Comparison of ENCODE assay signal across 10 cellular contexts in genomic region chr6:41801380-41801779, GRCh38. TPM values are rescaled to one million over a fixed set of nuclear protein-coding genes. Genes with fewer than 3 reads are reported as not detected.
A peak's percentile ranks its signal among the peaks of the same experiment; 100 is the strongest.
DNase-seq lines count a peak whose midpoint lies in the region; ATAC-seq, FAIRE-seq and TF ChIP-seq lines count a peak whose summit lies in the region.
"Had no signal": no experiment of that assay in that cellular context is flagged by ENCODE, and none has a peak within 500 bp of the region (broad histone marks: within the 10 kb centered on the region; RNA-seq: fewer than 3 reads in every experiment).

No MANE protein-coding gene starts in this region.

- H2AFZ ChIP-seq in HepG2 (ENCODE audit: low read length), result no peak overlapping the region
- no peak overlapping the region for H2AFZ ChIP-seq in PC-3 (ENCODE audit: low read length)
- no peak overlapping the region for H2AFZ ChIP-seq in fibroblast of lung (ENCODE audit: low read length)

- TF ChIP-seq POLR2A in HepG2 (IDR thresholded peaks at IDR 0.05; ENCODE audit: insufficient read depth in 1 of 2, low read depth in 2 of 2, low read length in 2 of 2) (no peak), right lobe of liver (IDR thresholded peaks at IDR 0.05) (no peak)

- no peak overlapping the region for H3K4me3 Mint-ChIP-seq in stimulated activated memory B cell treated with anti-CD40 and anti-IgM and Interleukin-4, amounts not matched to agents 10 μg/mL and 1 μg/mL and 100 μg/mL, for 72 hours

- TF ChIP-seq EP300 in HepG2 (IDR thresholded peaks at IDR 0.05; ENCODE audit: low read depth in 2 of 2, low read length in 2 of 2) (no peak), HepG2 (CRISPR knock-in tag; IDR thresholded peaks at IDR 0.05; ENCODE audit: borderline replicate concordance) (no peak)

- no peaks in the 10 kb centered on the region for H3K9me3 ChIP-seq in HepG2 (ENCODE audit: low read length)
- H3K9me3 ChIP-seq in right lobe of liver, result no peaks in the 10 kb centered on the region
- no peaks in the 10 kb centered on the region for H3K9me3 ChIP-seq in PC-3 (ENCODE audit: low read length)
- H3K9me3 ChIP-seq in fibroblast of lung (ENCODE audit: control insufficient read depth, insufficient read depth, low read depth, low read length), result no peaks in the 10 kb centered on the region

- H3K4me3 ChIP-seq in HepG2 (replicated peaks in 1 of 3; ENCODE audit: insufficient read depth in 1 of 3, low read depth in 2 of 3, low read length in 3 of 3) (no peak overlapping the region), right lobe of liver (no peak overlapping the region), PC-3 (ENCODE audit: low read length) (no peak overlapping the region), fibroblast of lung (replicated peaks in 1 of 4; ENCODE audit: control extremely low read depth in 1 of 4, insufficient read depth in 1 of 4, low read depth in 3 of 4, low read length in 4 of 4) (no peak overlapping the region)

- peaks cover 19 to 25% of the 10 kb centered on the region in 2 experiments; a peak in 4 of 5 replicates for H3K36me3 ChIP-seq in HepG2 (replicated peaks in 1 of 2; ENCODE audit: control insufficient read depth in 1 of 2, insufficient read depth in 2 of 2, low read length in 2 of 2)
- no peaks in the 10 kb centered on the region for H3K36me3 ChIP-seq in right lobe of liver
- H3K36me3 ChIP-seq in PC-3 (ENCODE audit: low read depth, low read length), result no peaks in the 10 kb centered on the region; the same call in 1 of the 2 replicates
- no peaks in the 10 kb centered on the region for H3K36me3 ChIP-seq in fibroblast of lung (ENCODE audit: control insufficient read depth, insufficient read depth, low read length)

- CTCF ChIA-PET in HepG2 (lab: Yijun Ruan, JAX; ENCODE audit: low intra/inter-chr PET ratio, low total read pairs), result interaction anchor here (1.1 to 1.5 kb wide), 4 partner anchors 135 to 243 kb away, joined by 3 to 5 read pairs (median 4); no protein-coding TSS in a partner anchor
- CTCF ChIA-PET in PC-3 (lab: Charles Lee), result interaction anchor here (0.5 to 1.2 kb wide), 5 partner anchors 39 to 244 kb away, joined by 3 to 6 read pairs (median 3); no protein-coding TSS in a partner anchor

- H3K27me3 ChIP-seq in HepG2 (ENCODE audit: control insufficient read depth in 1 of 2, insufficient read depth in 2 of 2, low read length in 2 of 2), result no peaks in the 10 kb centered on the region
- no peaks in the 10 kb centered on the region for H3K27me3 ChIP-seq in right lobe of liver
- no peaks in the 10 kb centered on the region for H3K27me3 ChIP-seq in PC-3 (ENCODE audit: low read length)
- no peaks in the 10 kb centered on the region for H3K27me3 ChIP-seq in fibroblast of lung (ENCODE audit: control insufficient read depth, insufficient read depth, low read length)

- in situ Hi-C loops in HepG2 (cut with HindIII; ENCODE audit: extremely low pct_ligation_motif_present, low pct_unique_long_range_greater_than_20kb), result no loop called here

- peak; percentile 53; the same call in 2 of the 3 replicates for ATAC-seq in HepG2
- ATAC-seq in right lobe of liver, result no peak
- peak; percentile 73 for ATAC-seq in PC-3
- ATAC-seq in stimulated activated memory B cell treated with anti-CD40 and anti-IgM and Interleukin-4, amounts not matched to agents 10 μg/mL and 1 μg/mL and 100 μg/mL, for 72 hours, result no peak
- ATAC-seq in HG03521 (IDR thresholded peaks at IDR 0.05; ENCODE audit: unreplicated experiment), result no peak

- H3K4me1 ChIP-seq in HepG2 (ENCODE audit: insufficient read depth, low read length), result no peaks in the 10 kb centered on the region
- H3K4me1 ChIP-seq in right lobe of liver, result no peaks in the 10 kb centered on the region
- H3K4me1 ChIP-seq in PC-3 (ENCODE audit: insufficient read depth, low read length), result no peaks in the 10 kb centered on the region
- H3K4me1 ChIP-seq in fibroblast of lung (ENCODE audit: control insufficient read depth, extremely low read depth, insufficient read depth, low read length), result no peaks in the 10 kb centered on the region

- DNase-seq in HepG2 (ENCODE audit: low spot score) (no peak), right lobe of liver (no peak), PC-3 (peak; percentile 55), fibroblast of lung (ENCODE audit: low read depth in 2 of 2) (peak; percentile 19 to 40), NCI-H345 (lab: John Stamatoyannopoulos, UW) (no peak), NCI-H774 (lab: John Stamatoyannopoulos, UW) (no peak)
- DNase-seq: activated naive CD4-positive, alpha-beta T cell treated with Interleukin-2 at 50 U/mL for 16 hours; T-helper 1 cell had no signal

- peaks cover 11% of the 10 kb centered on the region for H3K36me3 Mint-ChIP-seq in stimulated activated memory B cell treated with anti-CD40 and anti-IgM and Interleukin-4, amounts not matched to agents 10 μg/mL and 1 μg/mL and 100 μg/mL, for 72 hours

- BruUV-seq in HepG2 (replicated peaks; lab: Mats Ljungman, UMichigan), result no TSS peak
- no TSS peak for BruUV-seq in PC-3 (replicated peaks; lab: Mats Ljungman, UMichigan)

- no peak overlapping the region for H3K4me2 ChIP-seq in HepG2 (ENCODE audit: low read depth, low read length)
- no peak overlapping the region for H3K4me2 ChIP-seq in PC-3 (ENCODE audit: low read length)
- H3K4me2 ChIP-seq in fibroblast of lung (ENCODE audit: extremely low read depth, insufficient read depth, low read length), result no peak overlapping the region

- H3K79me2 ChIP-seq in HepG2 (ENCODE audit: insufficient read depth, low read length) (no peaks in the 10 kb centered on the region), PC-3 (ENCODE audit: low read length) (no peaks in the 10 kb centered on the region), fibroblast of lung (ENCODE audit: control insufficient read depth, insufficient read depth, low read length) (no peaks in the 10 kb centered on the region)

- no peaks in the 10 kb centered on the region for H3K9me3 Mint-ChIP-seq in stimulated activated memory B cell treated with anti-CD40 and anti-IgM and Interleukin-4, amounts not matched to agents 10 μg/mL and 1 μg/mL and 100 μg/mL, for 72 hours

- H3K9me2 ChIP-seq in PC-3 (replicated peaks; ENCODE audit: low read length), result no peaks in the 10 kb centered on the region

- WGBS in HepG2 (ENCODE audit: low lambda C conversion rate), result 94% methylated on average over 2 of the region's 2 CpGs
- 79% methylated on average over 2 of the region's 2 CpGs for WGBS in right lobe of liver (ENCODE audit: insufficient coverage, low coverage, low lambda C conversion rate, missing lambda C conversion rate)

- no peak overlapping the region for H3K27ac ChIP-seq in HepG2 (ENCODE audit: extremely low read length, insufficient read depth, low read length)
- H3K27ac ChIP-seq in right lobe of liver, result no peak overlapping the region
- no peak overlapping the region for H3K27ac ChIP-seq in PC-3 (ENCODE audit: low read length)
- no peak overlapping the region for H3K27ac ChIP-seq in fibroblast of lung (ENCODE audit: insufficient read depth, low read length)

- H3K27ac Mint-ChIP-seq in stimulated activated memory B cell treated with anti-CD40 and anti-IgM and Interleukin-4, amounts not matched to agents 10 μg/mL and 1 μg/mL and 100 μg/mL, for 72 hours, result no peak overlapping the region

- peak; percentile 50 for FAIRE-seq in HepG2 (lab: Jason Lieb, UNC)

- no peaks in the 10 kb centered on the region for H3F3A ChIP-seq in PC-3 (ENCODE audit: low read length, unreplicated experiment)

- H3K9ac ChIP-seq in HepG2 (ENCODE audit: insufficient read depth, low read depth, low read length) (no peak overlapping the region), PC-3 (ENCODE audit: low read length) (no peak overlapping the region), fibroblast of lung (ENCODE audit: insufficient read depth, low read length) (no peak overlapping the region)

- no peaks in the 10 kb centered on the region for H3K27me3 Mint-ChIP-seq in stimulated activated memory B cell treated with anti-CD40 and anti-IgM and Interleukin-4, amounts not matched to agents 10 μg/mL and 1 μg/mL and 100 μg/mL, for 72 hours

- no peaks in the 10 kb centered on the region for H4K20me1 ChIP-seq in HepG2 (ENCODE audit: insufficient read depth, low read length)
- no peaks in the 10 kb centered on the region for H4K20me1 ChIP-seq in PC-3 (ENCODE audit: low read length)
- no peaks in the 10 kb centered on the region for H4K20me1 ChIP-seq in fibroblast of lung (ENCODE audit: control insufficient read depth, extremely low read depth, insufficient read depth, low read length)

- POLR2A ChIA-PET in HepG2 (lab: Yijun Ruan, JAX), result no interaction called here
- POLR2A ChIA-PET in PC-3 (lab: Charles Lee; ENCODE audit: unreplicated experiment), result no interaction called here

- H3K4me1 Mint-ChIP-seq in stimulated activated memory B cell treated with anti-CD40 and anti-IgM and Interleukin-4, amounts not matched to agents 10 μg/mL and 1 μg/mL and 100 μg/mL, for 72 hours, result no peaks in the 10 kb centered on the region

- intact Hi-C loops in HepG2 (cut with micrococcal nuclease; ENCODE audit: unreplicated experiment) (loop anchor here (1.0 kb wide), 1 partner anchor 243 kb away; no protein-coding TSS in a partner anchor), right lobe of liver (cut with DNase I) (no loop called here), PC-3 (cut with micrococcal nuclease) (loop anchor here (1.0 to 5.0 kb wide), 4 partner anchors 45 to 243 kb away; partner anchors contain the start of genes BYSL and MED20)

- peak; percentile 16; the same call in 1 of the 2 replicates for TF ChIP-seq RAD21 in HepG2 (CRISPR knock-in tag; IDR thresholded peaks at IDR 0.05)

- TF ChIP-seq CTCF in HepG2 (CRISPR knock-in tag; IDR thresholded peaks at IDR 0.05) (peak; percentile 23; the same call in 1 of the 2 replicates), right lobe of liver (IDR thresholded peaks at IDR 0.05) (peak in 2 of 4 donors; percentile 13 to 31), PC-3 (conservative IDR thresholded peaks at IDR 0.05; ENCODE audit: low read depth, low read length) (peak; percentile 80), fibroblast of lung (conservative IDR thresholded peaks at IDR 0.05 in 1 of 2, IDR thresholded peaks at IDR 0.05 in 1 of 2; ENCODE audit: low read depth in 1 of 2, low read length in 2 of 2) (peak; percentile 70 to 72)

RNA-seq across cellular contexts. Expression of gene TOMM6, which starts 13.9 kb away (rescaled TPM):
- total RNA-seq in HepG2 (2016; rRNA removed; fragmentation: Illumina TruSeq; extraction: Trizol) (321 and 480 TPM in 2 replicates), right lobe of liver (100 to 1,000 TPM in 1 of 6 experiments, 10 to 100 TPM in 5; 61.8 to 104 (median 75.6) TPM), PC-3 (2014; rRNA removed) (142 and 162 TPM in 2 replicates), fibroblast of lung (53.4 and 54.7 TPM in 2 replicates)
- 182 and 204 TPM in 2 replicates for total RNA-seq in HepG2 (2016; cell fraction: cytosol; rRNA removed; fragmentation: Illumina TruSeq; extraction: Trizol; ENCODE audit: low read depth)
- 330 and 503 TPM in 2 replicates for total RNA-seq in HepG2 (2016; cell fraction: insoluble cytoplasmic fraction; rRNA removed; fragmentation: Illumina TruSeq; extraction: Trizol)
- 320 and 325 TPM in 2 replicates for total RNA-seq in HepG2 (2016; cell fraction: membrane; rRNA removed; fragmentation: Illumina TruSeq; extraction: Trizol)
- total RNA-seq in HepG2 (2016; cell fraction: nucleus; rRNA removed; fragmentation: Illumina TruSeq; extraction: Trizol), result 122 and 129 TPM in 2 replicates
- polyA plus RNA-seq in HepG2 (2011; rRNA removed) (253 and 320 TPM in 2 replicates), fibroblast of lung (324 and 506 TPM in 2 replicates)
- polyA plus RNA-seq in HepG2 (2011; cell fraction: cytosol; rRNA removed), result 433 and 522 TPM in 2 replicates
- 91.8 and 123 TPM in 2 replicates for polyA plus RNA-seq in HepG2 (2011; cell fraction: nucleus; rRNA removed)
- 249 and 333 TPM in 2 replicates for polyA plus RNA-seq in HepG2 (2012)
- 294 and 323 TPM in 2 replicates for polyA plus RNA-seq in HepG2 (2016; cell fraction: cytosol; fragmentation: Illumina TruSeq; extraction: Trizol; ENCODE audit: low read depth)
- polyA plus RNA-seq in HepG2 (2016; cell fraction: insoluble cytoplasmic fraction; fragmentation: Illumina TruSeq; extraction: Trizol; ENCODE audit: low read depth), result 735 and 804 TPM in 2 replicates
- polyA plus RNA-seq in HepG2 (2016; cell fraction: membrane; fragmentation: Illumina TruSeq; extraction: Trizol; ENCODE audit: low read depth), result 428 and 438 TPM in 2 replicates
- polyA plus RNA-seq in HepG2 (2016; cell fraction: nucleus; fragmentation: Illumina TruSeq; extraction: Trizol; ENCODE audit: insufficient read depth, low read depth), result 298 and 310 TPM in 2 replicates
- polyA minus RNA-seq in HepG2 (2011; rRNA and poly(A)+ RNA removed; ENCODE audit: low replicate concordance), result 74.4 and 157 TPM in 2 replicates
- 41.7 and 56.4 TPM in 2 replicates for polyA minus RNA-seq in HepG2 (2011; cell fraction: cytosol; rRNA and poly(A)+ RNA removed)
- polyA minus RNA-seq in HepG2 (2011; cell fraction: nucleus; rRNA and poly(A)+ RNA removed), result 32.9 and 43.8 TPM in 2 replicates
- polyA plus RNA-seq in fibroblast of lung (2012), result 245 and 334 TPM in 2 replicates
- polyA minus RNA-seq in fibroblast of lung (ENCODE audit: low replicate concordance), result 15.6 and 70.5 TPM in 2 replicates

RNA-seq across cellular contexts. Expression of gene PRICKLE4, which starts 20.8 kb away (rescaled TPM):
- total RNA-seq in HepG2 (2016; rRNA removed; fragmentation: Illumina TruSeq; extraction: Trizol), result 1.2 TPM in 1 of 2 replicates, not detected in the other
- total RNA-seq in HepG2 (2016; cell fraction: cytosol; rRNA removed; fragmentation: Illumina TruSeq; extraction: Trizol; ENCODE audit: low read depth), result 0.91 TPM in 1 of 2 replicates, not detected in the other
- total RNA-seq in HepG2 (2016; cell fraction: insoluble cytoplasmic fraction; rRNA removed; fragmentation: Illumina TruSeq; extraction: Trizol), result 0.50 TPM in 1 of 2 replicates, not detected in the other
- total RNA-seq in HepG2 (2016; cell fraction: membrane; rRNA removed; fragmentation: Illumina TruSeq; extraction: Trizol), result not detected in 2 replicates
- 0.88 and 1.6 TPM in 2 replicates for total RNA-seq in HepG2 (2016; cell fraction: nucleus; rRNA removed; fragmentation: Illumina TruSeq; extraction: Trizol)
- polyA plus RNA-seq in HepG2 (2011; rRNA removed), result 0.74 and 0.92 TPM in 2 replicates
- polyA plus RNA-seq in HepG2 (2011; cell fraction: cytosol; rRNA removed), result 0.15 and 0.34 TPM in 2 replicates
- 26.8 and 42.0 TPM in 2 replicates for polyA plus RNA-seq in HepG2 (2011; cell fraction: nucleus; rRNA removed)
- polyA plus RNA-seq in HepG2 (2012), result 3.7 and 5.4 TPM in 2 replicates
- not detected in 2 replicates for polyA plus RNA-seq in HepG2 (2016; cell fraction: cytosol; fragmentation: Illumina TruSeq; extraction: Trizol; ENCODE audit: low read depth)
- polyA plus RNA-seq in HepG2 (2016; cell fraction: insoluble cytoplasmic fraction; fragmentation: Illumina TruSeq; extraction: Trizol; ENCODE audit: low read depth), result not detected in 2 replicates
- not detected in 2 replicates for polyA plus RNA-seq in HepG2 (2016; cell fraction: membrane; fragmentation: Illumina TruSeq; extraction: Trizol; ENCODE audit: low read depth)
- polyA plus RNA-seq in HepG2 (2016; cell fraction: nucleus; fragmentation: Illumina TruSeq; extraction: Trizol; ENCODE audit: insufficient read depth, low read depth), result 10.5 and 24.2 TPM in 2 replicates
- polyA minus RNA-seq in HepG2 (2011; rRNA and poly(A)+ RNA removed; ENCODE audit: low replicate concordance), result 0.30 TPM in 1 of 2 replicates, not detected in the other
- not detected in 2 replicates for polyA minus RNA-seq in HepG2 (2011; cell fraction: cytosol; rRNA and poly(A)+ RNA removed)
- polyA minus RNA-seq in HepG2 (2011; cell fraction: nucleus; rRNA and poly(A)+ RNA removed), result 3.6 and 5.6 TPM in 2 replicates
- total RNA-seq in right lobe of liver, result 1 to 10 TPM in 5 of 6 experiments, not detected in 1; 1.3 to 3.1 (median 2.7) TPM
- 0.26 and 1.7 TPM in 2 replicates for total RNA-seq in PC-3 (2014; rRNA removed)
- total RNA-seq in fibroblast of lung, result 0.26 TPM in 1 of 2 replicates, not detected in the other
- polyA plus RNA-seq in fibroblast of lung, result 0.08 and 0.19 TPM in 2 replicates
- polyA plus RNA-seq in fibroblast of lung (2012), result 0.17 and 0.20 TPM in 2 replicates
- polyA minus RNA-seq in fibroblast of lung (ENCODE audit: low replicate concordance), result not detected in 2 replicates

RNA-seq across cellular contexts. Expression of gene FRS3, which starts 21.7 kb away (rescaled TPM):
- total RNA-seq in HepG2 (2016; rRNA removed; fragmentation: Illumina TruSeq; extraction: Trizol) (1.5 and 3.0 TPM in 2 replicates), right lobe of liver (1 to 10 TPM in 5 of 6 experiments, under 1 TPM in 1; 0.68 to 3.0 (median 1.9) TPM), PC-3 (2014; rRNA removed) (3.9 and 4.3 TPM in 2 replicates), fibroblast of lung (1.0 and 1.8 TPM in 2 replicates)
- 3.2 and 3.7 TPM in 2 replicates for total RNA-seq in HepG2 (2016; cell fraction: cytosol; rRNA removed; fragmentation: Illumina TruSeq; extraction: Trizol; ENCODE audit: low read depth)
- 1.2 and 2.7 TPM in 2 replicates for total RNA-seq in HepG2 (2016; cell fraction: insoluble cytoplasmic fraction; rRNA removed; fragmentation: Illumina TruSeq; extraction: Trizol)
- total RNA-seq in HepG2 (2016; cell fraction: membrane; rRNA removed; fragmentation: Illumina TruSeq; extraction: Trizol), result 6.5 and 6.6 TPM in 2 replicates
- total RNA-seq in HepG2 (2016; cell fraction: nucleus; rRNA removed; fragmentation: Illumina TruSeq; extraction: Trizol), result 3.2 and 4.8 TPM in 2 replicates
- polyA plus RNA-seq in HepG2 (2011; rRNA removed) (7.1 and 7.4 TPM in 2 replicates), fibroblast of lung (2.4 and 2.6 TPM in 2 replicates)
- polyA plus RNA-seq in HepG2 (2011; cell fraction: cytosol; rRNA removed), result 6.7 TPM in 2 replicates
- 11.2 and 14.1 TPM in 2 replicates for polyA plus RNA-seq in HepG2 (2011; cell fraction: nucleus; rRNA removed)
- 2.5 and 2.9 TPM in 2 replicates for polyA plus RNA-seq in HepG2 (2012)
- 5.9 and 6.1 TPM in 2 replicates for polyA plus RNA-seq in HepG2 (2016; cell fraction: cytosol; fragmentation: Illumina TruSeq; extraction: Trizol; ENCODE audit: low read depth)
- polyA plus RNA-seq in HepG2 (2016; cell fraction: insoluble cytoplasmic fraction; fragmentation: Illumina TruSeq; extraction: Trizol; ENCODE audit: low read depth), result 3.0 and 3.6 TPM in 2 replicates
- polyA plus RNA-seq in HepG2 (2016; cell fraction: membrane; fragmentation: Illumina TruSeq; extraction: Trizol; ENCODE audit: low read depth), result 10.2 and 10.3 TPM in 2 replicates
- 11.8 and 13.3 TPM in 2 replicates for polyA plus RNA-seq in HepG2 (2016; cell fraction: nucleus; fragmentation: Illumina TruSeq; extraction: Trizol; ENCODE audit: insufficient read depth, low read depth)
- polyA minus RNA-seq in HepG2 (2011; rRNA and poly(A)+ RNA removed; ENCODE audit: low replicate concordance), result 2.6 and 8.3 TPM in 2 replicates
- 0.89 and 2.1 TPM in 2 replicates for polyA minus RNA-seq in HepG2 (2011; cell fraction: cytosol; rRNA and poly(A)+ RNA removed)
- 3.4 and 3.5 TPM in 2 replicates for polyA minus RNA-seq in HepG2 (2011; cell fraction: nucleus; rRNA and poly(A)+ RNA removed)
- 1.8 and 2.1 TPM in 2 replicates for polyA plus RNA-seq in fibroblast of lung (2012)
- 4.2 and 13.8 TPM in 2 replicates for polyA minus RNA-seq in fibroblast of lung (ENCODE audit: low replicate concordance)

RNA-seq across cellular contexts. Expression of gene PGC, which starts 54.2 kb away (rescaled TPM):
- total RNA-seq in HepG2 (2016; rRNA removed; fragmentation: Illumina TruSeq; extraction: Trizol) (225 and 502 TPM in 2 replicates), right lobe of liver (under 1 TPM in 1 of 6 experiments, not detected in 5; 0.31 TPM), PC-3 (2014; rRNA removed) (not detected in 2 replicates), fibroblast of lung (not detected in 2 replicates)
- total RNA-seq in HepG2 (2016; cell fraction: cytosol; rRNA removed; fragmentation: Illumina TruSeq; extraction: Trizol; ENCODE audit: low read depth), result 33.5 and 35.5 TPM in 2 replicates
- total RNA-seq in HepG2 (2016; cell fraction: insoluble cytoplasmic fraction; rRNA removed; fragmentation: Illumina TruSeq; extraction: Trizol), result 215 and 502 TPM in 2 replicates
- 52.5 and 53.3 TPM in 2 replicates for total RNA-seq in HepG2 (2016; cell fraction: membrane; rRNA removed; fragmentation: Illumina TruSeq; extraction: Trizol)
- 408 and 459 TPM in 2 replicates for total RNA-seq in HepG2 (2016; cell fraction: nucleus; rRNA removed; fragmentation: Illumina TruSeq; extraction: Trizol)
- polyA plus RNA-seq in HepG2 (2011; rRNA removed) (397 and 426 TPM in 2 replicates), fibroblast of lung (not detected in 2 replicates)
- 243 and 350 TPM in 2 replicates for polyA plus RNA-seq in HepG2 (2011; cell fraction: cytosol; rRNA removed)
- 216 and 252 TPM in 2 replicates for polyA plus RNA-seq in HepG2 (2011; cell fraction: nucleus; rRNA removed)
- 62.0 and 149 TPM in 2 replicates for polyA plus RNA-seq in HepG2 (2012)
- polyA plus RNA-seq in HepG2 (2016; cell fraction: cytosol; fragmentation: Illumina TruSeq; extraction: Trizol; ENCODE audit: low read depth), result 47.7 and 50.1 TPM in 2 replicates
- polyA plus RNA-seq in HepG2 (2016; cell fraction: insoluble cytoplasmic fraction; fragmentation: Illumina TruSeq; extraction: Trizol; ENCODE audit: low read depth), result 245 and 256 TPM in 2 replicates
- 48.1 and 51.7 TPM in 2 replicates for polyA plus RNA-seq in HepG2 (2016; cell fraction: membrane; fragmentation: Illumina TruSeq; extraction: Trizol; ENCODE audit: low read depth)
- 704 and 739 TPM in 2 replicates for polyA plus RNA-seq in HepG2 (2016; cell fraction: nucleus; fragmentation: Illumina TruSeq; extraction: Trizol; ENCODE audit: insufficient read depth, low read depth)
- 0.21 and 469 TPM in 2 replicates for polyA minus RNA-seq in HepG2 (2011; rRNA and poly(A)+ RNA removed; ENCODE audit: low replicate concordance)
- 339 and 439 TPM in 2 replicates for polyA minus RNA-seq in HepG2 (2011; cell fraction: cytosol; rRNA and poly(A)+ RNA removed)
- polyA minus RNA-seq in HepG2 (2011; cell fraction: nucleus; rRNA and poly(A)+ RNA removed), result 61.8 and 63.7 TPM in 2 replicates
- polyA plus RNA-seq in fibroblast of lung (2012), result not detected in 2 replicates
- polyA minus RNA-seq in fibroblast of lung (ENCODE audit: low replicate concordance), result 2.3 TPM in 1 of 2 replicates, not detected in the other

Comparison
In these comparisons a context has a peak if more than half of its experiments do, and no peak if none do; other contexts are left out.
1. ATAC-seq: peak in HepG2 (single experiment) and PC-3 (single experiment); none in right lobe of liver (0 of 4), stimulated activated memory B cell treated with anti-CD40 and anti-IgM and Interleukin-4, amounts not matched to agents 10 μg/mL and 1 μg/mL and 100 μg/mL, for 72 hours (single experiment) and HG03521 (single experiment).
2. intact Hi-C loops: an anchor here in HepG2 (1.0 kb wide) and PC-3 (1.0 to 5.0 kb wide); none called in right lobe of liver.
3. DNase-seq: peak in PC-3 (single experiment) and fibroblast of lung (2 of 2); none in HepG2 (single experiment), right lobe of liver (0 of 3), NCI-H345 (single experiment) and NCI-H774 (single experiment).